In the genomic region with DNA sequence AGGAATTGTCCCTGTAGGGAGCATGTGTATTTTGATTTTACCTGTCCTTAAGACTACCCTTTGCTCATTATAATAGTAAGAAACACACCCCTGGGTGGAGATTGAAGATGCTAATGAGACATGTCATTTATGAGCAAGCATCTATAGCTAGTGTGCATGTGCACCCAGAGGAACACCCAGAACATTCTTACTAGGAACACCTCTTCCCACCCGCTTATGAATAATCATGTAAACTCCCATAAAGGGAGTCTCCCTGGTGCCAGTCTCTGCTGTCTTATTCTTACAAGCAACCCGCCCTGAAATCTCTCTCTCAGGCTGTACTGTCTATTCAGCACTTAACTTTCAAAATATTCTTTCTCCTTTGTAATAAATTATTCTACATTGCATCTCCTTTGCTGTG, we compare ENCODE assay signal across 26 cellular contexts.
"Had no signal": no experiment of that assay in that cellular context is flagged by ENCODE, and none has a peak within 500 bp of the region (broad histone marks: within the 10 kb centered on the region; RNA-seq: fewer than 3 reads in every experiment).

No MANE protein-coding gene starts in this region.

- H3K27ac ChIP-seq: coronary artery, dorsolateral prefrontal cortex, epithelial cell of prostate, esophagus muscularis mucosa, gastrocnemius medialis, heart left ventricle, hepatocyte, left lung, lower lobe of right lung had no signal

- H3K9me3 ChIP-seq: esophagus muscularis mucosa, gastrocnemius medialis, lower lobe of right lung, mucosa of descending colon had no signal

- H3K4me2 ChIP-seq: hepatocyte had no signal

- ATAC-seq: gastrocnemius medialis; heart left ventricle; left lung; left ventricle myocardium superior; lower lobe of right lung; mucosa of descending colon; naive thymus-derived CD8-positive, alpha-beta T cell had no signal

- DNase-seq: dermis blood vessel endothelial cell; dorsolateral prefrontal cortex; effector CD4-positive, alpha-beta T cell; effector memory CD4-positive, alpha-beta T cell; erythroblast; foreskin fibroblast; foreskin melanocyte; gastrocnemius medialis; heart left ventricle; hypothalamus; immature natural killer cell; islet precursor cell; left cardiac atrium; left lung; left ventricle myocardium superior; lower lobe of right lung; mesenchymal stem cell; mucosa of descending colon; naive B cell; naive thymus-derived CD8-positive, alpha-beta T cell had no signal

- H3K4me3 ChIP-seq: coronary artery, dorsolateral prefrontal cortex, esophagus muscularis mucosa, gastrocnemius medialis, heart left ventricle, hepatocyte, left lung, lower lobe of right lung, mucosa of descending colon had no signal

- H2AFZ ChIP-seq: hepatocyte had no signal

- H3K27me3 ChIP-seq: dorsolateral prefrontal cortex, esophagus muscularis mucosa, gastrocnemius medialis, heart left ventricle, hepatocyte, left lung had no signal

- H3K36me3 ChIP-seq: esophagus muscularis mucosa, gastrocnemius medialis, heart left ventricle, left lung, lower lobe of right lung had no signal

- H3K79me2 ChIP-seq: hepatocyte had no signal

- FAIRE-seq: colon, endothelial cell of umbilical vein had no signal

- H3K4me1 ChIP-seq: esophagus muscularis mucosa, gastrocnemius medialis, heart left ventricle, left lung, lower lobe of right lung had no signal
